ENCODE assay signal across 8 cellular contexts in the genomic region with DNA sequence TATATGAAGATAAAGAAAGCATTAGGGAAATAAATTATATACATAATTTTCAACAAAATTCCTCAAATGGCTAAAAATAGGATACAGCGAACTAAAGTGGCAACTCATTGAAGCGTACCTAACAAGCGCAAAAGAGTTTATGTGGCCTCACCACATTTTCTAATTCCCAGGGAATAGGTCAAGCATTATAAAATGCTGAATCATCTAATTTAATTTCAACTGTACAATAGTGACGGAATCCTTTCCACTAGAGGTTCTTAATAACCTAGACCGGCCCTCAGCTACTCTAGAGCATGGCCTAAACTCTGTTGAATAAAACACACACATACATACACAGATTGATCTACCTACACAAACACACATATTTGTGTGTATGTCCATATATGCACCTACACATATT. TPM values are rescaled to one million over a fixed set of nuclear protein-coding genes. Genes with fewer than 3 reads are reported as not detected.
"Had no signal": no experiment of that assay in that cellular context is flagged by ENCODE, and none has a peak within 500 bp of the region (broad histone marks: within the 10 kb centered on the region; RNA-seq: fewer than 3 reads in every experiment).

No MANE protein-coding gene starts in this region.

- H2AFZ ChIP-seq: GM23248 had no signal

- FAIRE-seq: H54 had no signal

- H3K4me3 ChIP-seq: GM23248 had no signal

- H3K9ac ChIP-seq: GM23248 had no signal

- H3K27ac ChIP-seq: GM23248, HL-60 had no signal

- DNase-seq: GM23248, GOT3, H9, HCEC 1CT, KG1 had no signal

RNA-seq across cellular contexts. Expression of a gene that starts 29.1 kb away (rescaled TPM):
- total RNA-seq: GM23248 had no signal
- polyA plus RNA-seq: GM23248, IgD-negative memory B cell had no signal
